10 cellular contexts compared by ENCODE assay signal in genomic region chr3:57952208-57952631, GRCh38. TPM values are rescaled to one million over a fixed set of nuclear protein-coding genes. Genes with fewer than 3 reads are reported as not detected.
DNase-seq lines count a peak whose midpoint lies in the region; ATAC-seq, FAIRE-seq and TF ChIP-seq lines count a peak whose summit lies in the region.
"Had no signal": no experiment of that assay in that cellular context is flagged by ENCODE, and none has a peak within 500 bp of the region (broad histone marks: within the 10 kb centered on the region; RNA-seq: fewer than 3 reads in every experiment).

No MANE protein-coding gene starts in this region.

- ATAC-seq in natural killer cell treated with Interleukin-12 subunit alpha and Interleukin-12 subunit beta and Interleukin-15 and Interleukin-18, amount 100 ng/mL, for 72 hours: no peak

- peak overlapping the region in 1 of 2 donors; percentile 66 for H3K27ac Mint-ChIP-seq in natural killer cell treated with Interleukin-12 subunit alpha and Interleukin-12 subunit beta and Interleukin-15 and Interleukin-18, amount 100 ng/mL, for 72 hours

- FAIRE-seq in RCC 7860 (lab: Jason Lieb, UNC): peak; percentile 63

- H3K4me3 ChIP-seq in AG10803 (ENCODE audit: low read length) (no peak overlapping the region), foreskin fibroblast (ENCODE audit: low read depth in 1 of 2, low read length in 2 of 2) (no peak overlapping the region)

- H3K36me3 Mint-ChIP-seq in natural killer cell treated with Interleukin-12 subunit alpha and Interleukin-12 subunit beta and Interleukin-15 and Interleukin-18, amount 100 ng/mL, for 72 hours: no peaks in the 10 kb centered on the region

- DNase-seq in AG10803 (ENCODE audit: low read depth): peak; percentile 88
- peak; percentile 93 for DNase-seq in RCC 7860 (ENCODE audit: low spot score)
- DNase-seq in foreskin fibroblast: peak; percentile 53 to 79
- DNase-seq in non-pigmented ciliary epithelial cell (ENCODE audit: low read depth): peak; percentile 86
- no peak for DNase-seq in GM13977 (ENCODE audit: low spot score)
- DNase-seq in NCI-H2196 treated with DMSO at 0.1 percent for 48 hours (lab: John Stamatoyannopoulos, UW; ENCODE audit: unreplicated experiment): no peak
- DNase-seq in natural killer cell treated with Interleukin-12 subunit alpha and Interleukin-12 subunit beta and Interleukin-15 and Interleukin-18, amount 100 ng/mL, for 72 hours (ENCODE audit: low spot score): no peak
- no peak for DNase-seq in NCI-H446 (lab: John Stamatoyannopoulos, UW)
- DNase-seq: DND-41, NCI-H1930 had no signal

- in situ Hi-C loops in GM13977 (cut with MboI; ENCODE audit: low pct_unique_long_range_greater_than_20kb, low sequenced_read_pairs, unreplicated experiment): no loop called here

- no peak overlapping the region for H3K4me3 Mint-ChIP-seq in natural killer cell treated with Interleukin-12 subunit alpha and Interleukin-12 subunit beta and Interleukin-15 and Interleukin-18, amount 100 ng/mL, for 72 hours

- TF ChIP-seq CTCF in AG10803 (conservative IDR thresholded peaks at IDR 0.05; ENCODE audit: low read length) (no peak), foreskin fibroblast (IDR thresholded peaks at IDR 0.05; ENCODE audit: low read depth, low read length) (no peak), GM13977 (IDR thresholded peaks at IDR 0.05; ENCODE audit: extremely low read depth, insufficient read depth, missing control alignments) (no peak)

- no peaks in the 10 kb centered on the region for H3K27me3 Mint-ChIP-seq in natural killer cell treated with Interleukin-12 subunit alpha and Interleukin-12 subunit beta and Interleukin-15 and Interleukin-18, amount 100 ng/mL, for 72 hours

- H3K9me3 Mint-ChIP-seq in natural killer cell treated with Interleukin-12 subunit alpha and Interleukin-12 subunit beta and Interleukin-15 and Interleukin-18, amount 100 ng/mL, for 72 hours: no peaks in the 10 kb centered on the region

- H3K4me1 Mint-ChIP-seq in natural killer cell treated with Interleukin-12 subunit alpha and Interleukin-12 subunit beta and Interleukin-15 and Interleukin-18, amount 100 ng/mL, for 72 hours (ENCODE audit: low read depth in 2 of 2): peaks cover 8 to 16% of the 10 kb centered on the region in 2 donors

RNA-seq across cellular contexts. Expression of gene FLNB, which starts 56.0 kb away (rescaled TPM):
- 10 to 100 TPM in 1 of 2 donors, 1 to 10 TPM in 1; 5.9 to 15.4 TPM for total RNA-seq in natural killer cell treated with Interleukin-12 subunit alpha and Interleukin-12 subunit beta and Interleukin-15 and Interleukin-18, amount 100 ng/mL, for 72 hours

Comparison
In these comparisons a context has a peak if more than half of its experiments do, and no peak if none do; other contexts are left out.
1. DNase-seq: peak in AG10803 (single experiment), RCC 7860 (single experiment), foreskin fibroblast (2 of 2) and non-pigmented ciliary epithelial cell (single experiment); none in GM13977 (single experiment), NCI-H2196 treated with DMSO at 0.1 percent for 48 hours (single experiment), natural killer cell treated with Interleukin-12 subunit alpha and Interleukin-12 subunit beta and Interleukin-15 and Interleukin-18, amount 100 ng/mL, for 72 hours (single experiment) and NCI-H446 (0 of 2).